Comparison of ENCODE assay signal across 1 cellular context in genomic region chr9:6757132-6757987, GRCh38.
TF ChIP-seq lines count a peak whose summit lies in the region.

Gene KDM4C (plus strand): TSS chr9:6757973. CDS start chr9:6792989, 35,016 bp downstream.

TF ChIP-seq in HepG2, 621 proteins besides CTCF, POLR2A, EP300 and RAD21 (continued from another document and continues in another):
- TF ChIP-seq BORCS8-MEF2B (CRISPR knock-in tag; IDR thresholded peaks at IDR 0.05), result peak; percentile 98
- peak; percentile 78; the same call in 1 of the 2 replicates for TF ChIP-seq REXO4 (CRISPR knock-in tag; IDR thresholded peaks at IDR 0.05; ENCODE audit: borderline replicate concordance)
- TF ChIP-seq TFE3 (CRISPR knock-in tag; IDR thresholded peaks at IDR 0.05), result peak; percentile 89
- TF ChIP-seq ZNF800 (CRISPR knock-in tag; IDR thresholded peaks at IDR 0.05), result peak; percentile 32; the same call in 1 of the 2 replicates
- peak; percentile 49 for TF ChIP-seq SKI (IDR thresholded peaks at IDR 0.05; ENCODE audit: partially characterized antibody)
- peak; percentile 85 for TF ChIP-seq ZNF605 (CRISPR knock-in tag; IDR thresholded peaks at IDR 0.05)
- peak; percentile 92 for TF ChIP-seq SALL1 (CRISPR knock-in tag; IDR thresholded peaks at IDR 0.05)
- TF ChIP-seq PCBP2 (optimal IDR thresholded peaks at IDR 0.05; ENCODE audit: low read depth, low read length, poor library complexity, severe bottlenecking), result no peak
- TF ChIP-seq FOXK2 (IDR thresholded peaks at IDR 0.05), result peak; percentile 59; the same call in 1 of the 2 replicates
- TF ChIP-seq ZNF724P (CRISPR knock-in tag; IDR thresholded peaks at IDR 0.05; ENCODE audit: borderline replicate concordance), result no peak; the same call in 1 of the 2 replicates
- peak; percentile 97 for TF ChIP-seq ZGPAT (CRISPR knock-in tag; IDR thresholded peaks at IDR 0.05)
- TF ChIP-seq ATAD3A (CRISPR knock-in tag; IDR thresholded peaks at IDR 0.05), result no peak
- TF ChIP-seq CERS6 (CRISPR knock-in tag; IDR thresholded peaks at IDR 0.05), result no peak
- TF ChIP-seq HMGXB3 (CRISPR knock-in tag; IDR thresholded peaks at IDR 0.05; ENCODE audit: borderline replicate concordance), result no peak
- TF ChIP-seq MTA3 (CRISPR knock-in tag; IDR thresholded peaks at IDR 0.05), result no peak
- no peak for TF ChIP-seq MLXIP (CRISPR knock-in tag; IDR thresholded peaks at IDR 0.05; ENCODE audit: borderline replicate concordance)
- no peak for TF ChIP-seq HDAC6 (IDR thresholded peaks at IDR 0.05; ENCODE audit: low read depth, low read length)
- TF ChIP-seq ZSCAN5A (CRISPR knock-in tag; IDR thresholded peaks at IDR 0.05; ENCODE audit: borderline replicate concordance), result peak; percentile 49; the same call in 1 of the 2 replicates
- 0 out of 2 replicates have a peak, but pooled peaks have one; percentile 30 for TF ChIP-seq MXD3 (CRISPR knock-in tag; IDR thresholded peaks at IDR 0.05)
- TF ChIP-seq XRCC5 (optimal IDR thresholded peaks at IDR 0.05; ENCODE audit: low read length), result no peak
- no peak for TF ChIP-seq CEBPB (IDR thresholded peaks at IDR 0.05; ENCODE audit: borderline replicate concordance, low read depth, low read length)
- no peak for TF ChIP-seq FIP1L1 (IDR thresholded peaks at IDR 0.05; ENCODE audit: borderline replicate concordance, insufficient read depth, low read depth, low read length)
- no peak for TF ChIP-seq ZNF296 (CRISPR knock-in tag; conservative IDR thresholded peaks at IDR 0.05)
- no peak; the same call in none of the 2 replicates for TF ChIP-seq THRA (CRISPR knock-in tag; IDR thresholded peaks at IDR 0.05; ENCODE audit: borderline replicate concordance)
- peak; percentile 91 for TF ChIP-seq ASH2L (IDR thresholded peaks at IDR 0.05; ENCODE audit: insufficient read length, low read depth, low read length)
- TF ChIP-seq MXD1 (CRISPR knock-in tag; IDR thresholded peaks at IDR 0.05), result no peak; the same call in 1 of the 2 replicates
- no peak; the same call in 1 of the 2 replicates for TF ChIP-seq ZNF564 (CRISPR knock-in tag; IDR thresholded peaks at IDR 0.05)
- peak; percentile 93 for TF ChIP-seq KDM5B (CRISPR knock-in tag; IDR thresholded peaks at IDR 0.05; ENCODE audit: borderline replicate concordance)
- peak; percentile 97 for TF ChIP-seq PRDM10 (CRISPR knock-in tag; IDR thresholded peaks at IDR 0.05; ENCODE audit: low read depth)
- TF ChIP-seq NFKB2 (CRISPR knock-in tag; IDR thresholded peaks at IDR 0.05; ENCODE audit: borderline replicate concordance), result peak; percentile 96; the same call in 1 of the 2 replicates
- TF ChIP-seq SALL2 (CRISPR knock-in tag; IDR thresholded peaks at IDR 0.05), result no peak; the same call in none of the 2 replicates
- peak; percentile 49; the same call in 1 of the 2 replicates for TF ChIP-seq ZNF335 (CRISPR knock-in tag; IDR thresholded peaks at IDR 0.05)
